Comparison of ENCODE assay signal across 24 cellular contexts in the genomic region with DNA sequence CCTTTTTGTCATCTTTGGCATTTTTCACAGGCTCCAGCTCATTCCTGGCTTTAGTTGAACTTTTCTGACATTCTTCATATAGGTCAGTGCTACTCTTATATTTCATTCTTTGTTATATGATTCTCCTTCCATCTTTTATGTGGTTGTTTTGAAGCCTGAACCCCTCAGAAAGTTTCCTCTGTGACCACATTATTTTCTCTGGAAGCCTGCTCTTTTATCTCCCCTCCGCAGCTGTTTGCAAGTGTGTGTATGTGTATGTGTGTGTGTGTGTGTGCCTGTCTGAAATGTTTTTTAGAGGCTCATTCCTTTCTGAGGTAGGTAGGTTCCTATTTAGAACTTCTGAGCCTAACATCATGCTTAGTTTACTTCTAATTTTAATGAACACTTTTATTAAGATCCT. TPM values are rescaled to one million over a fixed set of nuclear protein-coding genes. Genes with fewer than 3 reads are reported as not detected.
"Had no signal": no experiment of that assay in that cellular context is flagged by ENCODE, and none has a peak within 500 bp of the region (broad histone marks: within the 10 kb centered on the region; RNA-seq: fewer than 3 reads in every experiment).

No MANE protein-coding gene starts in this region.

- H3K4me1 Mint-ChIP-seq: activated CD4-positive, alpha-beta T cell treated with anti-CD3 and anti-CD28 coated beads for 36 hours; activated naive CD8-positive, alpha-beta T cell treated with anti-CD3 and anti-CD28 coated beads, Interleukin-2, amount 10 ng/mL, durations not matched to agents 7 days and 5 days; central memory CD8-positive, alpha-beta T cell; endodermal cell had no signal

- H3K27me3 ChIP-seq: ascending aorta, heart left ventricle, left lung, right lobe of liver, spleen, transverse colon had no signal

- H3K4me3 ChIP-seq: ascending aorta, heart left ventricle, left lung, psoas muscle, right lobe of liver, spleen, transverse colon had no signal

- H3K27ac ChIP-seq: ascending aorta, heart left ventricle, left lung, psoas muscle, right lobe of liver, spleen, transverse colon, WERI-Rb-1 had no signal

- H3K36me3 Mint-ChIP-seq: activated naive CD8-positive, alpha-beta T cell treated with anti-CD3 and anti-CD28 coated beads, Interleukin-2, amount 10 ng/mL, durations not matched to agents 7 days and 5 days; memory B cell; stimulated activated memory B cell treated with anti-CD40 and anti-IgM and Interleukin-4, amounts not matched to agents 10 μg/mL and 1 μg/mL and 100 μg/mL, for 72 hours had no signal

- H3K4me1 ChIP-seq: ascending aorta, heart left ventricle, left lung, psoas muscle, right lobe of liver, spleen, transverse colon had no signal

- H3K9me3 Mint-ChIP-seq: activated CD8-positive, alpha-beta T cell treated with anti-CD3 and anti-CD28 coated beads for 36 hours; activated naive CD8-positive, alpha-beta T cell treated with anti-CD3 and anti-CD28 coated beads, Interleukin-2, amount 10 ng/mL, durations not matched to agents 7 days and 5 days; dendritic cell treated with granulocyte-macrophage colony-stimulating factor and Interleukin-4, amounts not matched to agents 40 ng/mL and 50 ng/mL, for 4 days; endodermal cell; nephron had no signal

- ATAC-seq: activated CD4-positive, alpha-beta T cell treated with anti-CD3 and anti-CD28 coated beads for 36 hours; activated CD8-positive, alpha-beta T cell treated with anti-CD3 and anti-CD28 coated beads for 36 hours; activated T-cell treated with anti-CD3 and anti-CD28 coated beads, Interleukin-2, amount 50 U/mL, for 72 hours; esophagus mucosa; heart left ventricle; left lung; psoas muscle; right lobe of liver; stimulated activated memory B cell treated with anti-CD40 and anti-IgM and Interleukin-4, amounts not matched to agents 10 μg/mL and 1 μg/mL and 100 μg/mL, for 72 hours had no signal

- H3K4me3 Mint-ChIP-seq: activated CD4-positive, alpha-beta T cell treated with anti-CD3 and anti-CD28 coated beads for 36 hours; activated CD8-positive, alpha-beta T cell treated with anti-CD3 and anti-CD28 coated beads for 36 hours; activated naive CD8-positive, alpha-beta T cell treated with anti-CD3 and anti-CD28 coated beads, Interleukin-2, amount 10 ng/mL, durations not matched to agents 7 days and 5 days; activated T-cell treated with anti-CD3 and anti-CD28 coated beads, Interleukin-2, amount 50 U/mL, for 72 hours; central memory CD8-positive, alpha-beta T cell; dendritic cell treated with granulocyte-macrophage colony-stimulating factor and Interleukin-4, amounts not matched to agents 40 ng/mL and 50 ng/mL, for 4 days; endodermal cell; memory B cell; nephron; stimulated activated memory B cell treated with anti-CD40 and anti-IgM and Interleukin-4, amounts not matched to agents 10 μg/mL and 1 μg/mL and 100 μg/mL, for 72 hours had no signal

- H3K27me3 Mint-ChIP-seq: activated CD4-positive, alpha-beta T cell treated with anti-CD3 and anti-CD28 coated beads for 36 hours; activated naive CD8-positive, alpha-beta T cell treated with anti-CD3 and anti-CD28 coated beads, Interleukin-2, amount 10 ng/mL, durations not matched to agents 7 days and 5 days; central memory CD8-positive, alpha-beta T cell; memory B cell; stimulated activated memory B cell treated with anti-CD40 and anti-IgM and Interleukin-4, amounts not matched to agents 10 μg/mL and 1 μg/mL and 100 μg/mL, for 72 hours had no signal

- DNase-seq: activated CD4-positive, alpha-beta T cell treated with anti-CD3 and anti-CD28 coated beads for 36 hours; activated CD8-positive, alpha-beta memory T cell treated with anti-CD3 and anti-CD28 coated beads, Interleukin-2, amount 50 U/mL, for 4 hours; activated CD8-positive, alpha-beta T cell treated with anti-CD3 and anti-CD28 coated beads for 36 hours; activated gamma-delta T cell treated with Interleukin-2 at 50 U/mL for 16 hours; activated naive CD8-positive, alpha-beta T cell treated with anti-CD3 and anti-CD28 coated beads, Interleukin-2, amount 10 ng/mL, durations not matched to agents 7 days and 5 days; activated T-cell treated with anti-CD3 and anti-CD28 coated beads, Interleukin-2, amount 50 U/mL, for 72 hours; endodermal cell; foreskin fibroblast; heart left ventricle; left lung; psoas muscle; right lobe of liver; spleen; stimulated activated CD4-positive, alpha-beta T cell treated with anti-CD3 and anti-CD28 coated beads, Interleukin-1b, Interleukin-23, amount 100 ng/mL, for 48 hours; T-helper 9 cell; transverse colon; WERI-Rb-1 had no signal

- H3K9me3 ChIP-seq: ascending aorta, heart left ventricle, left lung, psoas muscle, right lobe of liver, spleen, transverse colon had no signal

- H3K36me3 ChIP-seq: ascending aorta, heart left ventricle, left lung, right lobe of liver, spleen, transverse colon, WERI-Rb-1 had no signal

- H3K27ac Mint-ChIP-seq: activated CD4-positive, alpha-beta T cell treated with anti-CD3 and anti-CD28 coated beads for 36 hours; activated CD8-positive, alpha-beta T cell treated with anti-CD3 and anti-CD28 coated beads for 36 hours; activated naive CD8-positive, alpha-beta T cell treated with anti-CD3 and anti-CD28 coated beads, Interleukin-2, amount 10 ng/mL, durations not matched to agents 7 days and 5 days; activated T-cell treated with anti-CD3 and anti-CD28 coated beads, Interleukin-2, amount 50 U/mL, for 72 hours; dendritic cell treated with granulocyte-macrophage colony-stimulating factor and Interleukin-4, amounts not matched to agents 40 ng/mL and 50 ng/mL, for 4 days; endodermal cell; memory B cell; nephron; stimulated activated memory B cell treated with anti-CD40 and anti-IgM and Interleukin-4, amounts not matched to agents 10 μg/mL and 1 μg/mL and 100 μg/mL, for 72 hours had no signal

RNA-seq across cellular contexts. Expression of gene ANO4, which starts 47.6 kb away (rescaled TPM):
- total RNA-seq: activated CD4-positive, alpha-beta T cell treated with anti-CD3 and anti-CD28 coated beads for 36 hours; activated CD8-positive, alpha-beta T cell treated with anti-CD3 and anti-CD28 coated beads for 36 hours; activated naive CD8-positive, alpha-beta T cell treated with anti-CD3 and anti-CD28 coated beads, Interleukin-2, amount 10 ng/mL, durations not matched to agents 7 days and 5 days; activated T-cell treated with anti-CD3 and anti-CD28 coated beads, Interleukin-2, amount 50 U/mL, for 72 hours; esophagus mucosa had no signal
